ENCODE assay signal across 18 cellular contexts in genomic region chr22:37033605-37034430, GRCh38. TPM values are rescaled to one million over a fixed set of nuclear protein-coding genes. Genes with fewer than 3 reads are reported as not detected.
A peak's percentile ranks its signal among the peaks of the same experiment; 100 is the strongest.
DNase-seq lines count a peak whose midpoint lies in the region; ATAC-seq and TF ChIP-seq lines count a peak whose summit lies in the region.
"Had no signal": no experiment of that assay in that cellular context is flagged by ENCODE, and none has a peak within 500 bp of the region (broad histone marks: within the 10 kb centered on the region; RNA-seq: fewer than 3 reads in every experiment).

No MANE protein-coding gene starts in this region.

- H3K4me1 ChIP-seq in NT2/D1 (ENCODE audit: insufficient read depth, insufficient read length) (peaks cover 20% of the 10 kb centered on the region), duodenal mucosa (ENCODE audit: control insufficient read depth in 1 of 2, insufficient read depth in 2 of 2, low read length in 2 of 2) (peaks cover 33 to 59% of the 10 kb centered on the region in 2 donors), mucosa of descending colon (ENCODE audit: low read depth) (peaks cover 21% of the 10 kb centered on the region), transverse colon (peaks cover 9 to 41% (median 25%) of the 10 kb centered on the region in 4 donors)

- H3K27me3 ChIP-seq in NT2/D1 (ENCODE audit: insufficient read depth, insufficient read length) (no peaks in the 10 kb centered on the region), duodenal mucosa (ENCODE audit: control insufficient read depth in 1 of 2, insufficient read depth in 2 of 2, low read length in 2 of 2) (no peaks in the 10 kb centered on the region), transverse colon (peaks cover 7% of the 10 kb centered on the region)

- TF ChIP-seq CTCF in mucosa of descending colon (IDR thresholded peaks at IDR 0.05) (no peak), transverse colon (IDR thresholded peaks at IDR 0.05) (no peak)

- H3K9ac ChIP-seq in NT2/D1 (ENCODE audit: insufficient read length, low read depth) (peak overlapping the region; percentile 3), duodenal mucosa (ENCODE audit: low read depth in 1 of 2, low read length in 2 of 2) (peak overlapping the region; percentile 25 to 69)

- H3K9me3 ChIP-seq in NT2/D1 (ENCODE audit: insufficient read depth, low read length) (no peaks in the 10 kb centered on the region), duodenal mucosa (ENCODE audit: control insufficient read depth in 1 of 2, low read length in 2 of 2) (no peaks in the 10 kb centered on the region), mucosa of descending colon (no peaks in the 10 kb centered on the region), transverse colon (no peaks in the 10 kb centered on the region)

- TF ChIP-seq EP300 in transverse colon (IDR thresholded peaks at IDR 0.05; ENCODE audit: low read depth): no peak

- peaks cover 17% of the 10 kb centered on the region for H3K36me3 ChIP-seq in NT2/D1 (ENCODE audit: insufficient read depth, insufficient read length, low read length)
- H3K36me3 ChIP-seq in duodenal mucosa (ENCODE audit: control insufficient read depth in 1 of 2, insufficient read depth in 2 of 2, low read length in 2 of 2): peaks cover 9 to 22% of the 10 kb centered on the region in 2 donors
- no peaks in the 10 kb centered on the region for H3K36me3 ChIP-seq in mucosa of descending colon (ENCODE audit: low read depth)
- H3K36me3 ChIP-seq in transverse colon: peaks cover 0 to 12% (median 0%) of the 10 kb centered on the region in 4 donors

- intact Hi-C loops in mucosa of descending colon (cut with DNase I, micrococcal nuclease): no loop called here
- intact Hi-C loops in transverse colon (cut with DNase I; ENCODE audit: low total_unique reads): no loop called here

- WGBS in transverse colon (ENCODE audit: low coverage in 1 of 2), 2 donors: 55 to 75% methylated on average over 2 to 23 of the region's 23 CpGs

- H3K4me3 ChIP-seq in NT2/D1 (ENCODE audit: insufficient read length, low read depth) (no peak overlapping the region), duodenal mucosa (ENCODE audit: low read depth in 1 of 2, low read length in 2 of 2) (peak overlapping the region; percentile 30 to 48), mucosa of descending colon (no peak overlapping the region), transverse colon (no peak overlapping the region)

- peak overlapping the region; percentile 28 for H3K27ac ChIP-seq in duodenal mucosa (ENCODE audit: low read depth, low read length)
- H3K27ac ChIP-seq in transverse colon: peak overlapping the region; percentile 82 to 88 (median 86)

- no peak for TF ChIP-seq POLR2A in transverse colon (IDR thresholded peaks at IDR 0.05)

- ATAC-seq in mucosa of descending colon: peak; percentile 27

- DNase-seq in NT2/D1 (ENCODE audit: low read depth, low spot score): no peak
- peak; percentile 42 to 61 (median 58) for DNase-seq in mucosa of descending colon
- peak; percentile 31 for DNase-seq in transverse colon
- DNase-seq in COLO829 (ENCODE audit: low spot score): no peak
- no peak for DNase-seq in SHP77 treated with DMSO at 0.1 percent for 48 hours (lab: John Stamatoyannopoulos, UW)
- no peak for DNase-seq in epidermal melanocyte (ENCODE audit: insufficient read length, low spot score)
- DNase-seq: activated CD4-positive, alpha-beta memory T cell treated with anti-CD3 and anti-CD28 coated beads for 36 hours; activated CD4-positive, CD25-positive, alpha-beta regulatory T cell; activated gamma-delta T cell; activated T-cell treated with anti-CD3 and anti-CD28 coated beads for 4 hours; CD4-positive, alpha-beta T cell; DMS53; GDM1; glutamatergic neuron; midbrain; NCI-H1694 treated with DMSO at 0.1 percent for 48 hours; NCI-H526 treated with DMSO at 0.1 percent for 48 hours had no signal

- in situ Hi-C loops in transverse colon (cut with MboI; ENCODE audit: low pct_ligation_motif_present in 1 of 4, low pct_unique_long_range_greater_than_20kb in 1 of 4, low sequenced_read_pairs in 3 of 4): no loop called here

RNA-seq across cellular contexts. Expression of gene MPST, which starts 14.3 kb away (rescaled TPM):
- total RNA-seq in mucosa of descending colon (100 to 1,000 TPM; 135 to 224 (median 186) TPM), transverse colon (100 to 1,000 TPM; 407 to 964 (median 541) TPM)

RNA-seq across cellular contexts. Expression of gene TST, which starts 14.6 kb away (rescaled TPM):
- 100 to 1,000 TPM; 170 to 494 (median 337) TPM for total RNA-seq in mucosa of descending colon
- 100 to 1,000 TPM; 246 to 719 (median 557) TPM for total RNA-seq in transverse colon
- total RNA-seq: CD4-positive, alpha-beta T cell had no signal

RNA-seq across cellular contexts. Expression of gene KCTD17, which starts 17.7 kb away (rescaled TPM):
- total RNA-seq in mucosa of descending colon (10 to 100 TPM; 24.9 to 40.1 (median 31.3) TPM), transverse colon (10 to 100 TPM; 11.2 to 61.3 (median 35.1) TPM)

Comparison
In these comparisons a context has a peak if more than half of its experiments do, and no peak if none do; other contexts are left out.
1. DNase-seq: peak in mucosa of descending colon (3 of 3) and transverse colon (single experiment); none in NT2/D1 (single experiment), COLO829 (single experiment), SHP77 treated with DMSO at 0.1 percent for 48 hours (single experiment) and epidermal melanocyte (single experiment).
2. H3K4me3 ChIP-seq: peak in duodenal mucosa (2 of 2); none in NT2/D1 (single experiment), mucosa of descending colon (single experiment) and transverse colon (0 of 4).